Comparison of ENCODE assay signal across 11 cellular contexts in the genomic region with DNA sequence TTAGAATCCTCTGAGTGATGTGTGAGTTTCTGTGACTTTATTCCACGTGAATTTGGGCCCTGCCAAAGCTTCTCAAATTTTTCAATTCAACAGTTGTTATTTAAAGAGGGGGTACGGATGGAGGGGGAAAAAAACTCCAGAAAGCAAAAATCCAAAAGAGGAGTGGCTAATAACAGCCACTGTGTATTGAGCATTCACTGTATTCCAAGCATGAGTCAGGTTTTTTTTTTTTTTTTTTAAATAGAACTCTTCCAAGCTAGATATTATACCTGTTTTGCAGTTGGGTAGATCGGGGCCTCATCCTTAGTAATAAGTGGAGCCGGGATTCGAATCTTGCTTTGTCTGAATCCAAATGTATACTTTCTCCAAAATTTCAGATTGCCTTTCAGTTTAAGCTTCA. TPM values are rescaled to one million over a fixed set of nuclear protein-coding genes. Genes with fewer than 3 reads are reported as not detected.
A peak's percentile ranks its signal among the peaks of the same experiment; 100 is the strongest.
DNase-seq lines count a peak whose midpoint lies in the region; ATAC-seq, FAIRE-seq and TF ChIP-seq lines count a peak whose summit lies in the region.
"Had no signal": no experiment of that assay in that cellular context is flagged by ENCODE, and none has a peak within 500 bp of the region (broad histone marks: within the 10 kb centered on the region; RNA-seq: fewer than 3 reads in every experiment).

No MANE protein-coding gene starts in this region.

- no peaks in the 10 kb centered on the region for H3K36me3 ChIP-seq in BLaER1 treated with 17β-estradiol and CSF1 and Interleukin-3, amounts not matched to agents 10 nM and 100 nM
- H3K36me3 ChIP-seq in GM06990 (ENCODE audit: control insufficient read depth, insufficient read depth, low read length) (no peaks in the 10 kb centered on the region), HepG2 (replicated peaks in 1 of 2; ENCODE audit: control insufficient read depth in 1 of 2, insufficient read depth in 2 of 2, low read length in 2 of 2) (no peaks in the 10 kb centered on the region)
- H3K36me3 ChIP-seq: WERI-Rb-1 had no signal

- no TSS peak for BruUV-seq in HepG2 (replicated peaks; lab: Mats Ljungman, UMichigan)

- peak overlapping the region in 1 of 11 experiments; percentile 3; a peak in 1 of 22 replicates for H3K9ac ChIP-seq in BLaER1 treated with 17β-estradiol and CSF1 and Interleukin-3, amounts not matched to agents 10 nM and 100 nM
- peak overlapping the region; percentile 48 for H3K9ac ChIP-seq in HepG2 (ENCODE audit: insufficient read depth, low read depth, low read length)

- no peak for TF ChIP-seq POLR2A in HepG2 (IDR thresholded peaks at IDR 0.05; ENCODE audit: insufficient read depth in 1 of 2, low read depth in 2 of 2, low read length in 2 of 2)

- FAIRE-seq in HepG2 (lab: Jason Lieb, UNC) = no peak
- FAIRE-seq: colon had no signal

- peak overlapping the region; percentile 80 for H3K4me3 Mint-ChIP-seq in T-helper 17 cell

- CTCF ChIA-PET in HepG2 (lab: Yijun Ruan, JAX; ENCODE audit: low intra/inter-chr PET ratio, low total read pairs) = no interaction called here

- H3K4me3 ChIP-seq in BLaER1 treated with 17β-estradiol and CSF1 and Interleukin-3, amounts not matched to agents 10 nM and 100 nM = no peak overlapping the region
- H3K4me3 ChIP-seq in GM06990 (replicated peaks; ENCODE audit: low read depth, low read length) = peak overlapping the region; percentile 59
- peak overlapping the region; percentile 26 to 54 (median 47); a peak in 4 of 6 replicates for H3K4me3 ChIP-seq in HepG2 (replicated peaks in 1 of 3; ENCODE audit: insufficient read depth in 1 of 3, low read depth in 2 of 3, low read length in 3 of 3)

- POLR2A ChIA-PET in HepG2 (lab: Yijun Ruan, JAX) = no interaction called here

- H2AFZ ChIP-seq in HepG2 (ENCODE audit: low read length) = no peak overlapping the region

- TF ChIP-seq CTCF in GM06990 (IDR thresholded peaks at IDR 0.05; ENCODE audit: insufficient read depth, low read length, poor library complexity, severe bottlenecking) = no peak
- TF ChIP-seq CTCF in HepG2 (CRISPR knock-in tag; IDR thresholded peaks at IDR 0.05) = no peak
- TF ChIP-seq CTCF in omental fat pad (IDR thresholded peaks at IDR 0.05) = no peak

- no peak for TF ChIP-seq RAD21 in HepG2 (CRISPR knock-in tag; IDR thresholded peaks at IDR 0.05)

- TF ChIP-seq EP300 in HepG2 (IDR thresholded peaks at IDR 0.05; ENCODE audit: low read depth in 2 of 2, low read length in 2 of 2) (no peak), HepG2 (CRISPR knock-in tag; IDR thresholded peaks at IDR 0.05; ENCODE audit: borderline replicate concordance) (no peak)

- peak overlapping the region; percentile 99 for H3K27ac Mint-ChIP-seq in T-helper 17 cell

- 0 out of 22 replicates have a peak, but pooled peaks cover 0 to 4% (median 0%) of the 10 kb centered on the region in 11 experiments for H3K27me3 ChIP-seq in BLaER1 treated with 17β-estradiol and CSF1 and Interleukin-3, amounts not matched to agents 10 nM and 100 nM
- H3K27me3 ChIP-seq in GM06990 (replicated peaks; ENCODE audit: control insufficient read depth, insufficient read depth, low read length) (no peaks in the 10 kb centered on the region), HepG2 (ENCODE audit: control insufficient read depth in 1 of 2, insufficient read depth in 2 of 2, low read length in 2 of 2) (no peaks in the 10 kb centered on the region)

- DNase-seq in GM06990 (ENCODE audit: extremely low read depth, insufficient read length) (no peak), T-helper 17 cell (no peak), HepG2 (ENCODE audit: low spot score) (no peak), NCI-H1417 treated with DMSO at 0.1 percent for 48 hours (lab: John Stamatoyannopoulos, UW) (no peak), omental fat pad (ENCODE audit: low spot score) (no peak), NK-92 (lab: John Stamatoyannopoulos, UW; ENCODE audit: unreplicated experiment) (no peak)
- DNase-seq: Calu3; stimulated activated CD4-positive, alpha-beta T cell treated with anti-CD3 and anti-CD28 coated beads, Interleukin-2, amount 100 ng/mL, for 48 hours; WERI-Rb-1 had no signal

- no peaks in the 10 kb centered on the region for H4K20me1 ChIP-seq in BLaER1 treated with 17β-estradiol and CSF1 and Interleukin-3, amounts not matched to agents 10 nM and 100 nM
- H4K20me1 ChIP-seq in HepG2 (ENCODE audit: insufficient read depth, low read length) = no peaks in the 10 kb centered on the region

- peaks cover 49 to 75% (median 70%) of the 10 kb centered on the region in 10 experiments for H3K4me1 ChIP-seq in BLaER1 treated with 17β-estradiol and CSF1 and Interleukin-3, amounts not matched to agents 10 nM and 100 nM
- H3K4me1 ChIP-seq in HepG2 (ENCODE audit: insufficient read depth, low read length) = peaks cover 67% of the 10 kb centered on the region

- in situ Hi-C loops in HepG2 (cut with HindIII; ENCODE audit: extremely low pct_ligation_motif_present, low pct_unique_long_range_greater_than_20kb) = no loop called here

- peak overlapping the region in 4 of 11 experiments; percentile 7 to 53 (median 32); a peak in 4 of 22 replicates for H3K27ac ChIP-seq in BLaER1 treated with 17β-estradiol and CSF1 and Interleukin-3, amounts not matched to agents 10 nM and 100 nM
- peak overlapping the region; percentile 76 for H3K27ac ChIP-seq in HepG2 (ENCODE audit: extremely low read length, insufficient read depth, low read length)
- H3K27ac ChIP-seq: WERI-Rb-1 had no signal

- no peaks in the 10 kb centered on the region for H3K27me3 Mint-ChIP-seq in T-helper 17 cell

- intact Hi-C loops in HepG2 (cut with micrococcal nuclease; ENCODE audit: unreplicated experiment) = loop anchor here (2.0 kb wide), 1 partner anchor 32 kb away; no protein-coding TSS in a partner anchor

- 4% methylated on average over 5 of the region's 5 CpGs for WGBS in HepG2 (ENCODE audit: low lambda C conversion rate)

- H3K79me2 ChIP-seq in HepG2 (ENCODE audit: insufficient read depth, low read length) = no peaks in the 10 kb centered on the region

- peak overlapping the region in 8 of 11 experiments; percentile 43 to 97 (median 94); a peak in 16 of 22 replicates for H3K4me2 ChIP-seq in BLaER1 treated with 17β-estradiol and CSF1 and Interleukin-3, amounts not matched to agents 10 nM and 100 nM
- peak overlapping the region; percentile 82 for H3K4me2 ChIP-seq in HepG2 (ENCODE audit: low read depth, low read length)

- no peak for ATAC-seq in T-helper 17 cell
- ATAC-seq in HepG2 = no peak
- ATAC-seq in omental fat pad (ENCODE audit: low FRiP score) = no peak

- peaks cover 2% of the 10 kb centered on the region for H3K36me3 Mint-ChIP-seq in T-helper 17 cell (ENCODE audit: low read depth)

- peaks cover 51% of the 10 kb centered on the region for H3K4me1 Mint-ChIP-seq in T-helper 17 cell

- no peaks in the 10 kb centered on the region for H3K9me3 ChIP-seq in BLaER1 treated with 17β-estradiol and CSF1 and Interleukin-3, amounts not matched to agents 10 nM and 100 nM (replicated peaks in 1 of 11)
- H3K9me3 ChIP-seq in T-helper 17 cell (ENCODE audit: control insufficient read depth, low read length, poor library complexity, severe bottlenecking) (no peaks in the 10 kb centered on the region), HepG2 (ENCODE audit: low read length) (no peaks in the 10 kb centered on the region)

TF ChIP-seq in HepG2, 621 proteins besides CTCF, POLR2A, EP300 and RAD21:
- TF ChIP-seq, protein P1, sequence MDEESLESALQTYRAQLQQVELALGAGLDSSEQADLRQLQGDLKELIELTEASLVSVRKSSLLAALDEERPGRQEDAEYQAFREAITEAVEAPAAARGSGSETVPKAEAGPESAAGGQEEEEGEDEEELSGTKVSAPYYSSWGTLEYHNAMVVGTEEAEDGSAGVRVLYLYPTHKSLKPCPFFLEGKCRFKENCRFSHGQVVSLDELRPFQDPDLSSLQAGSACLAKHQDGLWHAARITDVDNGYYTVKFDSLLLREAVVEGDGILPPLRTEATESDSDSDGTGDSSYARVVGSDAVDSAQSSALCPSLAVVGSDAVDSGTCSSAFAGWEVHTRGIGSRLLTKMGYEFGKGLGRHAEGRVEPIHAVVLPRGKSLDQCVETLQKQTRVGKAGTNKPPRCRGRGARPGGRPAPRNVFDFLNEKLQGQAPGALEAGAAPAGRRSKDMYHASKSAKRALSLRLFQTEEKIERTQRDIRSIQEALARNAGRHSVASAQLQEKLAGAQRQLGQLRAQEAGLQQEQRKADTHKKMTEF (CRISPR knock-in tag; IDR thresholded peaks at IDR 0.05) = 0 out of 2 replicates have a peak, but pooled peaks have one; percentile 2
- TF ChIP-seq MED13 (CRISPR knock-in tag; IDR thresholded peaks at IDR 0.05) = no peak

RNA-seq across cellular contexts. Expression of a gene that starts 6.4 kb away (rescaled TPM):
- total RNA-seq in T-helper 17 cell = 100 to 1,000 TPM; 439 to 459 TPM
- total RNA-seq in HepG2 (2016; rRNA removed; fragmentation: Illumina TruSeq; extraction: Trizol) = not detected in 2 replicates
- not detected in 2 replicates for total RNA-seq in HepG2 (2016; cell fraction: cytosol; rRNA removed; fragmentation: Illumina TruSeq; extraction: Trizol; ENCODE audit: low read depth)
- total RNA-seq in HepG2 (2016; cell fraction: insoluble cytoplasmic fraction; rRNA removed; fragmentation: Illumina TruSeq; extraction: Trizol) = 0.06 TPM in 1 of 2 replicates, not detected in the other
- total RNA-seq in HepG2 (2016; cell fraction: membrane; rRNA removed; fragmentation: Illumina TruSeq; extraction: Trizol) = not detected in 2 replicates
- total RNA-seq in HepG2 (2016; cell fraction: nucleus; rRNA removed; fragmentation: Illumina TruSeq; extraction: Trizol) = not detected in 2 replicates
- polyA plus RNA-seq in HepG2 (2011; rRNA removed) = 0.22 and 0.57 TPM in 2 replicates
- 0.21 and 0.59 TPM in 2 replicates for polyA plus RNA-seq in HepG2 (2011; cell fraction: cytosol; rRNA removed)
- 0.38 and 0.48 TPM in 2 replicates for polyA plus RNA-seq in HepG2 (2011; cell fraction: nucleus; rRNA removed)
- polyA plus RNA-seq in HepG2 (2012) = 0.11 and 0.48 TPM in 2 replicates
- polyA plus RNA-seq in HepG2 (2016; cell fraction: cytosol; fragmentation: Illumina TruSeq; extraction: Trizol; ENCODE audit: low read depth) = not detected in 2 replicates
- polyA plus RNA-seq in HepG2 (2016; cell fraction: insoluble cytoplasmic fraction; fragmentation: Illumina TruSeq; extraction: Trizol; ENCODE audit: low read depth) = 0.21 TPM in 1 of 2 replicates, not detected in the other
- not detected in 2 replicates for polyA plus RNA-seq in HepG2 (2016; cell fraction: membrane; fragmentation: Illumina TruSeq; extraction: Trizol; ENCODE audit: low read depth)
- polyA plus RNA-seq in HepG2 (2016; cell fraction: nucleus; fragmentation: Illumina TruSeq; extraction: Trizol; ENCODE audit: insufficient read depth, low read depth) = not detected in 2 replicates
- 0.82 TPM in 1 of 2 replicates, not detected in the other for polyA minus RNA-seq in HepG2 (2011; rRNA and poly(A)+ RNA removed; ENCODE audit: low replicate concordance)
- polyA minus RNA-seq in HepG2 (2011; cell fraction: cytosol; rRNA and poly(A)+ RNA removed) = 0.30 TPM in 1 of 2 replicates, not detected in the other
- 0.13 and 0.87 TPM in 2 replicates for polyA minus RNA-seq in HepG2 (2011; cell fraction: nucleus; rRNA and poly(A)+ RNA removed)
- total RNA-seq in omental fat pad = 1 to 10 TPM; 1.8 to 5.8 (median 4.6) TPM
- total RNA-seq: Calu3 had no signal

Comparison
In these comparisons a context has a peak if more than half of its experiments do, and no peak if none do; other contexts are left out.
1. H3K4me3 ChIP-seq: peak in GM06990 (single experiment) and HepG2 (3 of 3); none in BLaER1 treated with 17β-estradiol and CSF1 and Interleukin-3, amounts not matched to agents 10 nM and 100 nM (0 of 10).
2. RNA of a gene that starts 6.4 kb away (total RNA-seq): 439 to 459 TPM in T-helper 17 cell; 1.8 to 5.8 TPM in omental fat pad and 0.06 TPM in HepG2; every median in the first group is over 10 times any median in the second.